12 cellular contexts compared by ENCODE assay signal in genomic region chr1:183093821-183094287, GRCh38.
DNase-seq lines count a peak whose midpoint lies in the region; ATAC-seq and TF ChIP-seq lines count a peak whose summit lies in the region.
"Had no signal": no experiment of that assay in that cellular context is flagged by ENCODE, and none has a peak within 500 bp of the region (broad histone marks: within the 10 kb centered on the region; RNA-seq: fewer than 3 reads in every experiment).

No MANE protein-coding gene starts in this region.

- H3K27me3 ChIP-seq in WERI-Rb-1 (ENCODE audit: insufficient read depth, low read depth, severe bottlenecking) (no peaks in the 10 kb centered on the region), H7 (ENCODE audit: control insufficient read depth, insufficient read depth, low read length) (no peaks in the 10 kb centered on the region)
- H3K27me3 ChIP-seq: heart left ventricle had no signal

- no peaks in the 10 kb centered on the region for H3K36me3 ChIP-seq in WERI-Rb-1
- no peaks in the 10 kb centered on the region for H3K36me3 ChIP-seq in H7 (replicated peaks; ENCODE audit: control insufficient read depth, insufficient read depth, low read length)
- H3K36me3 ChIP-seq: heart left ventricle had no signal

- no peak overlapping the region for H3K4me3 ChIP-seq in fibroblast of mammary gland (ENCODE audit: control insufficient read depth, low read depth, low read length)
- no peak overlapping the region for H3K4me3 ChIP-seq in WERI-Rb-1 (ENCODE audit: low read depth, low read length)
- no peak overlapping the region for H3K4me3 ChIP-seq in H7 (ENCODE audit: insufficient read depth, low read depth, low read length)
- H3K4me3 ChIP-seq: heart left ventricle had no signal

- DNase-seq in GM04503 (ENCODE audit: low read depth) (peak; percentile 82), RWPE1 (ENCODE audit: low spot score) (peak; percentile 89), fibroblast of mammary gland (ENCODE audit: low read depth) (peak; percentile 94), renal cortical epithelial cell (ENCODE audit: low read depth) (peak; percentile 86), WERI-Rb-1 (no peak), H7 (no peak)
- DNase-seq: heart left ventricle; naive thymus-derived CD8-positive, alpha-beta T cell; NCI-H1092; substantia nigra had no signal

- ATAC-seq in GM19351 (IDR thresholded peaks at IDR 0.05; ENCODE audit: unreplicated experiment) (no peak), GM21619 (IDR thresholded peaks at IDR 0.05; ENCODE audit: unreplicated experiment) (no peak)
- ATAC-seq: heart left ventricle; naive thymus-derived CD8-positive, alpha-beta T cell had no signal

- H3K9me3 ChIP-seq in WERI-Rb-1 (ENCODE audit: severe bottlenecking): no peaks in the 10 kb centered on the region
- H3K9me3 ChIP-seq: heart left ventricle had no signal

- H3K27ac ChIP-seq in RWPE1: peak overlapping the region; percentile 40; the same call in 1 of the 2 replicates
- H3K27ac ChIP-seq in WERI-Rb-1: no peak overlapping the region

- POLR2A ChIA-PET in RWPE1 (lab: Yijun Ruan, JAX; ENCODE audit: low non-redundant PET): interaction anchor here (0.6 kb wide), 1 partner anchor 300 kb away, joined by 3 read pairs; no protein-coding TSS in a partner anchor

- CTCF ChIA-PET in RWPE1 (lab: Yijun Ruan, JAX): interaction anchor here (0.6 kb wide), 1 partner anchor 63 kb away, joined by 3 read pairs; no protein-coding TSS in a partner anchor

- TF ChIP-seq CTCF in RWPE1 (conservative IDR thresholded peaks at IDR 0.05; ENCODE audit: low read depth) (no peak), fibroblast of mammary gland (conservative IDR thresholded peaks at IDR 0.05; ENCODE audit: control insufficient read depth, insufficient read depth, low read depth, low read length) (no peak), WERI-Rb-1 (IDR thresholded peaks at IDR 0.05; ENCODE audit: low read depth, low read length) (no peak)

Comparison
In these comparisons a context has a peak if more than half of its experiments do, and no peak if none do; other contexts are left out.
1. DNase-seq: peak in GM04503 (single experiment), RWPE1 (single experiment), fibroblast of mammary gland (single experiment) and renal cortical epithelial cell (single experiment); none in WERI-Rb-1 (single experiment) and H7 (single experiment).